Comparison of ENCODE assay signal across 19 cellular contexts in genomic region chr2:4745596-4745995, GRCh38.
DNase-seq lines count a peak whose midpoint lies in the region; ATAC-seq and TF ChIP-seq lines count a peak whose summit lies in the region.
"Had no signal": no experiment of that assay in that cellular context is flagged by ENCODE, and none has a peak within 500 bp of the region (broad histone marks: within the 10 kb centered on the region; RNA-seq: fewer than 3 reads in every experiment).

No MANE protein-coding gene starts in this region.

- TF ChIP-seq CTCF in hepatocyte (IDR thresholded peaks at IDR 0.05; ENCODE audit: poor library complexity) (no peak), left lung (IDR thresholded peaks at IDR 0.05) (no peak)

- H3K9me3 ChIP-seq in hepatocyte (ENCODE audit: low read depth) (no peaks in the 10 kb centered on the region), left lung (no peaks in the 10 kb centered on the region)
- H3K9me3 ChIP-seq: adrenal gland, Peyer's patch had no signal

- H3K36me3 ChIP-seq in hepatocyte (replicated peaks; ENCODE audit: insufficient read depth, low read depth): no peaks in the 10 kb centered on the region
- H3K36me3 ChIP-seq in left lung: no peaks in the 10 kb centered on the region
- H3K36me3 ChIP-seq: adrenal gland, Peyer's patch had no signal

- no peaks in the 10 kb centered on the region for H3K4me1 ChIP-seq in hepatocyte (ENCODE audit: insufficient read depth)
- no peaks in the 10 kb centered on the region for H3K4me1 ChIP-seq in left lung
- H3K4me1 ChIP-seq: adrenal gland, Peyer's patch had no signal

- H3K4me2 ChIP-seq in hepatocyte: peak overlapping the region; percentile 62

- no peaks in the 10 kb centered on the region for H3K79me2 ChIP-seq in hepatocyte

- no peak overlapping the region for H2AFZ ChIP-seq in hepatocyte

- 49% methylated on average over 9 of the region's 9 CpGs for WGBS in hepatocyte (ENCODE audit: low lambda C conversion rate, missing lambda C conversion rate)

- H3K27ac ChIP-seq in hepatocyte: peak overlapping the region; percentile 25
- H3K27ac ChIP-seq in left lung: no peak overlapping the region
- H3K27ac ChIP-seq: adrenal gland, epithelial cell of prostate, HL-60, Peyer's patch, VCaP had no signal

- ATAC-seq in GM19023 (IDR thresholded peaks at IDR 0.05; ENCODE audit: unreplicated experiment) (no peak), left lung (no peak)

- TF ChIP-seq POLR2A in erythroblast (IDR thresholded peaks at IDR 0.05; ENCODE audit: low read length): no peak

- no peaks in the 10 kb centered on the region for H3K9me2 ChIP-seq in hepatocyte (replicated peaks; ENCODE audit: insufficient read depth)

- intact Hi-C loops in left lung (cut with DNase I): no loop called here

- peak; percentile 41 for DNase-seq in NCI-H748 (lab: John Stamatoyannopoulos, UW; ENCODE audit: unreplicated experiment)
- DNase-seq in NCI-H748 treated with DMSO at 0.1 percent for 48 hours (lab: John Stamatoyannopoulos, UW): no peak
- peak; percentile 96 for DNase-seq in NCI-H69 (lab: John Stamatoyannopoulos, UW)
- no peak for DNase-seq in hepatocyte (ENCODE audit: low spot score)
- no peak for DNase-seq in ecto neural progenitor cell (ENCODE audit: low spot score)
- DNase-seq in erythroblast (lab: John Stamatoyannopoulos, UW): no peak
- DNase-seq in left lung: no peak
- DNase-seq: adrenal gland; CD4-positive, alpha-beta T cell; islet precursor cell; KG1; NCI-H226; Peyer's patch; stimulated activated CD4-positive, alpha-beta T cell treated with anti-CD3 and anti-CD28 coated beads, Interleukin-15, amount 100 ng/mL, for 24 hours; SW 1271 had no signal

- no peaks in the 10 kb centered on the region for H4K20me1 ChIP-seq in hepatocyte (ENCODE audit: insufficient read depth, poor library complexity, severe bottlenecking)

- no peak overlapping the region for H3K4me3 ChIP-seq in hepatocyte
- H3K4me3 ChIP-seq in left lung: no peak overlapping the region
- H3K4me3 ChIP-seq: adrenal gland, Peyer's patch had no signal

- H3K27me3 ChIP-seq in hepatocyte (no peaks in the 10 kb centered on the region), left lung (no peaks in the 10 kb centered on the region)
- H3K27me3 ChIP-seq: adrenal gland, Peyer's patch had no signal

Comparison
In these comparisons a context has a peak if more than half of its experiments do, and no peak if none do; other contexts are left out.
1. DNase-seq: peak in NCI-H748 (single experiment) and NCI-H69 (single experiment); none in NCI-H748 treated with DMSO at 0.1 percent for 48 hours (single experiment), hepatocyte (single experiment), ecto neural progenitor cell (single experiment), erythroblast (0 of 2) and left lung (0 of 2).